31 cellular contexts compared by ENCODE assay signal in the genomic region with DNA sequence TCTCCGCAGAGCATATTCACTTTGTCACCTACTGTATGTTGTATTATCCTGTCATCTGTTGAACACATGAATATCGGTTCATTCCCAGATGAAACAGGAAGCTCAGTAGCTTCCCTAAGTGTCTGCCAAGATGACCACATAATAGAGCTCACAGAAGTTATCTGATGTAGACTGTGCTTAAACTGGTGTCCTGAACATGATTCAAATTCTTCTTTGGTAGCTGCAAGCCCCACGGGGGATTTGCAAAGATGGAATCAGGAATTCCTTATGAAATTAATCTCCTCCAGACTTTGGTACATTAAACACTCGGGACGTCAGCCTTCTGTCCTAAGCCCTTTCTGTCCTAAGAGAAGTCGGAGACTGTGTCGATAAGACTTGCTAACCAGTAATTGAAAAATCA.
"Had no signal": no experiment of that assay in that cellular context is flagged by ENCODE, and none has a peak within 500 bp of the region (broad histone marks: within the 10 kb centered on the region; RNA-seq: fewer than 3 reads in every experiment).

No MANE protein-coding gene starts in this region.

- H3K4me3 Mint-ChIP-seq: activated CD4-positive, alpha-beta T cell treated with anti-CD3 and anti-CD28 coated beads, Interleukin-2, amount 10 ng/mL, durations not matched to agents 24 days and 14 days; activated CD8-positive, alpha-beta T cell treated with anti-CD3 and anti-CD28 coated beads for 36 hours; activated naive CD4-positive, alpha-beta T cell treated with anti-CD3 and anti-CD28 coated beads, Interleukin-2, amount 50 U/mL, for 24 hours; activated T-cell treated with anti-CD3 and anti-CD28 coated beads, Interleukin-2, amount 50 U/mL, for 24 hours had no signal

- H3K27me3 Mint-ChIP-seq: activated CD4-positive, alpha-beta T cell treated with anti-CD3 and anti-CD28 coated beads, Interleukin-2, amount 10 ng/mL, durations not matched to agents 24 days and 14 days; activated CD8-positive, alpha-beta T cell treated with anti-CD3 and anti-CD28 coated beads for 36 hours had no signal

- H3K36me3 ChIP-seq: adrenal gland, breast epithelium, Peyer's patch, SJSA1, WERI-Rb-1 had no signal

- H3K27ac Mint-ChIP-seq: activated CD4-positive, alpha-beta T cell treated with anti-CD3 and anti-CD28 coated beads, Interleukin-2, amount 10 ng/mL, durations not matched to agents 24 days and 14 days; activated CD8-positive, alpha-beta T cell treated with anti-CD3 and anti-CD28 coated beads for 36 hours; activated naive CD4-positive, alpha-beta T cell treated with anti-CD3 and anti-CD28 coated beads, Interleukin-2, amount 50 U/mL, for 24 hours; activated T-cell treated with anti-CD3 and anti-CD28 coated beads, Interleukin-2, amount 50 U/mL, for 24 hours; activated T-helper 2 cell treated with anti-CD3 and anti-CD28 coated beads, Interferon-gamma antibody, Interleukin-2, Interleukin-4, amounts not matched to agents 10 μg/mL and 5 μg/mL and 100 μg/mL, durations not matched to agents 14 hours and 24 hours and 36 hours had no signal

- H3K4me1 ChIP-seq: adrenal gland, body of pancreas, breast epithelium, Peyer's patch, SJSA1 had no signal

- FAIRE-seq: astrocyte had no signal

- H3K9me3 Mint-ChIP-seq: activated CD8-positive, alpha-beta T cell treated with anti-CD3 and anti-CD28 coated beads for 36 hours; activated naive CD4-positive, alpha-beta T cell treated with anti-CD3 and anti-CD28 coated beads, Interleukin-2, amount 50 U/mL, for 24 hours had no signal

- H3K4me1 Mint-ChIP-seq: activated CD4-positive, alpha-beta T cell treated with anti-CD3 and anti-CD28 coated beads, Interleukin-2, amount 10 ng/mL, durations not matched to agents 24 days and 14 days; activated naive CD4-positive, alpha-beta T cell treated with anti-CD3 and anti-CD28 coated beads, Interleukin-2, amount 50 U/mL, for 24 hours had no signal

- H3K4me3 ChIP-seq: adrenal gland, body of pancreas, breast epithelium, Peyer's patch, SJSA1 had no signal

- H3K27me3 ChIP-seq: adrenal gland, body of pancreas, Peyer's patch, SJSA1 had no signal

- H3K9me3 ChIP-seq: adrenal gland, body of pancreas, Peyer's patch, SJSA1 had no signal

- DNase-seq: activated CD4-positive, alpha-beta T cell treated with anti-CD3 and anti-CD28 coated beads for 1 hour; activated CD4-positive, alpha-beta T cell treated with anti-CD3 and anti-CD28 coated beads, Interleukin-2, amount 10 ng/mL, durations not matched to agents 24 days and 14 days; activated CD4-positive, alpha-beta T cell treated with anti-CD3 and anti-CD28 coated beads, Interleukin-2, amount 50 U/mL, for 4 hours; activated CD4-positive, CD25-positive, alpha-beta regulatory T cell; activated CD8-positive, alpha-beta T cell treated with anti-CD3 and anti-CD28 coated beads for 36 hours; activated gamma-delta T cell; activated naive CD4-positive, alpha-beta T cell treated with Interleukin-2 at 50 U/mL for 16 hours; activated T-cell treated with anti-CD3 and anti-CD28 coated beads, Interleukin-2, amount 50 U/mL, for 24 hours; adrenal gland; body of pancreas; caudate nucleus; cerebellar nuclear complex; NCI-H1105; NCI-H1417 treated with DMSO at 0.1 percent for 48 hours; NCI-H1694 treated with DMSO at 0.1 percent for 48 hours; NCI-H2029; NCI-H510A; NCI-H526; NCI-H748 treated with DMSO at 0.1 percent for 48 hours; NK-92 treated with Interleukin-12 subunit alpha and Interleukin-12 subunit beta, amount 100 ng/mL, for 24 hours; PC-3; Peyer's patch; RPMI8226; SHP77 treated with DMSO at 0.1 percent for 48 hours; T1000; WERI-Rb-1 had no signal

- H3K36me3 Mint-ChIP-seq: activated naive CD4-positive, alpha-beta T cell treated with anti-CD3 and anti-CD28 coated beads, Interleukin-2, amount 50 U/mL, for 24 hours had no signal
